In the genomic region with DNA sequence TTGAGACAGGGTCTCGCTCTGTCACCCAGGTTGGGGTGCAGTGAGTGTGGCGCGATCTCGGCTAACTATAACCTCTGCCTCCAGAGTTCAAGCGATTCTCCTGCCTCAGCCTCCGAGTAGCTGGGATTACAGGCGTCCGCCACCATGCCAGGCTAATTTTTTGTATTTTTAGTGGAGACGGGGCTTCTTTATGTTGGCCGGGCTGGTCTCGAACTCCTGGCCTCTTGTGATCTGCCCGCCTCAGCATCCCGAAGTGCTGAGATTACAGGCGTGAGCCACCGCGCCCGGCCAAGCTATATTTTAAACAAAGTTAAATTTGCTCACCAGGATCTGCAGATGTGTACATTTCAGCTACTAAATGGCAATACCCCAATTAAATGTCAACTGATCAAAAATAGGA, we compare ENCODE assay signal across 8 cellular contexts. TPM values are rescaled to one million over a fixed set of nuclear protein-coding genes. Genes with fewer than 3 reads are reported as not detected.
DNase-seq lines count a peak whose midpoint lies in the region; ATAC-seq and TF ChIP-seq lines count a peak whose summit lies in the region.

No MANE protein-coding gene starts in this region.

- peak overlapping the region; percentile 93 for H3K27ac Mint-ChIP-seq in T-helper 17 cell

- in situ Hi-C loops in gastrocnemius medialis (cut with MboI; ENCODE audit: low sequenced_read_pairs in 4 of 4) (loop anchor here in 1 of 4 donors (10.0 kb wide), 1 partner anchor 94 kb away; a partner anchor contains a TSS), ACHN (cut with HindIII; ENCODE audit: low pct_ligation_motif_present, low pct_unique_long_range_greater_than_20kb, low sequenced_read_pairs) (no loop called here)

- TF ChIP-seq CTCF in GM12864 (IDR thresholded peaks at IDR 0.05; ENCODE audit: low read depth, low read length, missing control alignments) (no peak), gastroesophageal sphincter (IDR thresholded peaks at IDR 0.05) (no peak), gastrocnemius medialis (IDR thresholded peaks at IDR 0.05 in 4 of 5, conservative IDR thresholded peaks at IDR 0.05 in 1 of 5) (no peak)

- no peak for DNase-seq in GM12864 (ENCODE audit: low read depth)
- DNase-seq in T-helper 17 cell = no peak
- DNase-seq in gastrocnemius medialis = no peak
- DNase-seq in ACHN = no peak
- no peak for DNase-seq in nucleus accumbens (lab: John Stamatoyannopoulos, UW)

- H3K36me3 ChIP-seq in gastroesophageal sphincter (peaks cover 0 to 8% of the 10 kb centered on the region in 2 donors), gastrocnemius medialis (peaks cover 0 to 3% of the 10 kb centered on the region in 2 donors)

- peak overlapping the region; percentile 92 for H3K4me3 Mint-ChIP-seq in T-helper 17 cell

- ATAC-seq in T-helper 17 cell (no peak), gastroesophageal sphincter (no peak), gastrocnemius medialis (no peak), HG02840 (IDR thresholded peaks at IDR 0.05; ENCODE audit: low FRiP score, unreplicated experiment) (no peak), GM19455 (IDR thresholded peaks at IDR 0.05; ENCODE audit: unreplicated experiment) (no peak)

- peak overlapping the region in 1 of 4 donors; percentile 93 for H3K27ac ChIP-seq in gastroesophageal sphincter
- peak overlapping the region in 1 of 4 donors; percentile 91 for H3K27ac ChIP-seq in gastrocnemius medialis

- H3K27me3 ChIP-seq in gastroesophageal sphincter (no peaks in the 10 kb centered on the region), gastrocnemius medialis (no peaks in the 10 kb centered on the region)

- no peaks in the 10 kb centered on the region for H3K9me3 ChIP-seq in T-helper 17 cell (ENCODE audit: control insufficient read depth, low read length, poor library complexity, severe bottlenecking)
- no peaks in the 10 kb centered on the region for H3K9me3 ChIP-seq in gastroesophageal sphincter
- no peaks in the 10 kb centered on the region for H3K9me3 ChIP-seq in gastrocnemius medialis

- no peaks in the 10 kb centered on the region for H3K36me3 Mint-ChIP-seq in T-helper 17 cell (ENCODE audit: low read depth)

- TF ChIP-seq POLR2A in gastroesophageal sphincter (IDR thresholded peaks at IDR 0.05) = no peak
- no peak for TF ChIP-seq POLR2A in gastrocnemius medialis (IDR thresholded peaks at IDR 0.05)

- H3K4me1 Mint-ChIP-seq in T-helper 17 cell = peaks cover 28% of the 10 kb centered on the region

- no peaks in the 10 kb centered on the region for H3K27me3 Mint-ChIP-seq in T-helper 17 cell

- TF ChIP-seq EP300 in gastroesophageal sphincter (IDR thresholded peaks at IDR 0.05) = no peak

- H3K4me1 ChIP-seq in gastroesophageal sphincter (peaks cover 3 to 40% (median 6%) of the 10 kb centered on the region in 3 donors), gastrocnemius medialis (peaks cover 15 to 18% of the 10 kb centered on the region in 2 donors)

- intact Hi-C loops in gastrocnemius medialis (cut with DNase I; ENCODE audit: low total_unique reads) = loop anchor here (10.0 kb wide), 1 partner anchor 924 kb away; a partner anchor contains a TSS

- peak overlapping the region; percentile 81 for H3K4me3 ChIP-seq in GM12864 (ENCODE audit: low read depth, low read length)
- H3K4me3 ChIP-seq in gastroesophageal sphincter = peak overlapping the region; percentile 83 to 99
- H3K4me3 ChIP-seq in gastrocnemius medialis = peak overlapping the region; percentile 75 to 96 (median 90)

- WGBS in gastroesophageal sphincter (ENCODE audit: low coverage in 1 of 2), 2 donors = 66 to 83% methylated on average over 1 to 15 of the region's 17 CpGs

RNA-seq across cellular contexts. Expression of a gene that starts 1.1 kb away (rescaled TPM):
- total RNA-seq in T-helper 17 cell (10 to 100 TPM; 27.8 to 44.2 TPM), gastroesophageal sphincter (10 to 100 TPM; 15.6 to 23.0 (median 16.9) TPM), gastrocnemius medialis (10 to 100 TPM in 1 of 4 donors, 1 to 10 TPM in 3; 6.0 to 14.5 (median 8.5) TPM)
